Comparison of ENCODE assay signal across 9 cellular contexts in the genomic region with DNA sequence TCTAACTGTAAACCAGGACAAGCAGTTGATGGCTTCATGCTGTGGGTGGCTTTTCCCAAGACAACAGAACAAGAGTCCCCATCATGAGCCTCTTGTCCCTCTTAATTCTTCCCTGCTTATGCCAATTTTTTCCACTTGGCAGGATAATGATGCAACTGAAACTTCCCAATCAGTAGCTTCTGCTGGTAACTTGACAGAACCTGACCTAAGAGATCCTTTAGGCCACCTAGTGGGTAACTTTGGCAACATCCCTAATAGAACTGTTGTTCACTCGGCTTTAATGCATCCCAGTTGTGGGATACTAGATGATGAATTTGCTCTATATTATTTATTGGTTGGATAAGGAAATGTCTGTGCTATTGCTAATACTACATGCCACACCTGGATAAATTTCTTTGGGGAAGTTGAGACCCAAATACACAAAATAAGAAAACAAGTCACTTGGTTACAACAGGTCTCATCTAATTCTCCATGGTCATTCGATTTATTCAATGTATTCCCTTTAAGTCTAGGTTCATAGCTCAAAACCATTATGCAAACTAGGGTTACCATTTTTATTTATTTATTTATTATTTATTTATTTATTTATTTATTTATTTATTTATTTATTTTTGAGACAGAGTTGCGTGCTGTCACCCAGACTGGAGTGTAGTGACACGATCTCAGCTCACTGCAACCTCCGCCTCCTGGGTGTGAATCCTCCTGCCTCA. TPM values are rescaled to one million over a fixed set of nuclear protein-coding genes. Genes with fewer than 3 reads are reported as not detected.
DNase-seq lines count a peak whose midpoint lies in the region; ATAC-seq, FAIRE-seq and TF ChIP-seq lines count a peak whose summit lies in the region.
"Had no signal": no experiment of that assay in that cellular context is flagged by ENCODE, and none has a peak within 500 bp of the region (broad histone marks: within the 10 kb centered on the region; RNA-seq: fewer than 3 reads in every experiment).

No MANE protein-coding gene starts in this region.

- BruUV-seq in IMR-90 (replicated peaks; lab: Mats Ljungman, UMichigan): no TSS peak

- H2BK20ac ChIP-seq in IMR-90 (ENCODE audit: low read depth, low read length) (no peak overlapping the region), H1 (ENCODE audit: low read length) (no peak overlapping the region)

- dilution Hi-C loops in IMR-90 (cut with HindIII; ENCODE audit: low sequenced_read_pairs, unreplicated experiment): no loop called here

- no CpG with 5 or more reads among the region's 5 CpGs for WGBS in IMR-90 (ENCODE audit: extremely low coverage in 2 of 2, insufficient read length in 1 of 2), 2 experiments
- 89% methylated on average over 5 of the region's 5 CpGs; no CpG with 5 or more reads in 1 of the 2 experiments for WGBS in H1 (ENCODE audit: extremely low coverage in 1 of 2, insufficient coverage in 1 of 2, insufficient read length in 1 of 2, insufficient replicate concordance in 2 of 2, low coverage in 1 of 2, low lambda C conversion rate in 2 of 2, missing lambda C conversion rate in 1 of 2), 2 experiments

- H3K27ac ChIP-seq in IMR-90 (ENCODE audit: insufficient read depth, low read length) (no peak overlapping the region), H1 (ENCODE audit: low read depth, low read length) (no peak overlapping the region)

- no peaks in the 10 kb centered on the region for H3K9me1 ChIP-seq in IMR-90 (ENCODE audit: insufficient read depth, low read length)

- TF ChIP-seq CTCF in IMR-90 (conservative IDR thresholded peaks at IDR 0.05; ENCODE audit: low read depth, low read length) (peak; percentile 66), H1 (IDR thresholded peaks at IDR 0.05; ENCODE audit: control extremely low read depth in 1 of 3, insufficient read depth in 1 of 3, low read depth in 1 of 3, low read length in 3 of 3) (peak in 2 of 3 experiments; percentile 64 to 77; a peak in 3 of 4 replicates), mucosa of descending colon (IDR thresholded peaks at IDR 0.05) (peak; percentile 44)

- no peak overlapping the region for H3K23ac ChIP-seq in IMR-90 (ENCODE audit: low read depth, low read length)
- no peak overlapping the region for H3K23ac ChIP-seq in H1 (ENCODE audit: insufficient read length)

- TF ChIP-seq RAD21 in IMR-90 (IDR thresholded peaks at IDR 0.05; ENCODE audit: low read length) (peak; percentile 59), H1 (IDR thresholded peaks at IDR 0.05 in 1 of 2, conservative IDR thresholded peaks at IDR 0.05 in 1 of 2; ENCODE audit: low read depth in 2 of 2, low read length in 2 of 2) (peak; percentile 64 to 72)

- H3K23me2 ChIP-seq in H1 (ENCODE audit: low read depth, low read length): peaks cover 4% of the 10 kb centered on the region; the same call in 1 of the 2 replicates

- H3K9ac ChIP-seq in IMR-90 (ENCODE audit: low read depth, low read length) (no peak overlapping the region), H1 (replicated peaks in 1 of 4; ENCODE audit: extremely low read depth in 1 of 4, low read depth in 3 of 4, low read length in 3 of 4) (no peak overlapping the region)

- 0 out of 3 replicates have a peak, but pooled peaks of 1 of the 2 experiments have one; percentile 7 for TF ChIP-seq EP300 in H1 (IDR thresholded peaks at IDR 0.05; ENCODE audit: borderline replicate concordance in 1 of 2, low read depth in 2 of 2, low read length in 2 of 2)

- H3K56ac ChIP-seq in IMR-90 (ENCODE audit: extremely low read depth, insufficient read depth, low read length): no peak overlapping the region
- no peak overlapping the region for H3K56ac ChIP-seq in H1 (replicated peaks; ENCODE audit: insufficient read length, low read depth, low read length)

- H3K14ac ChIP-seq in IMR-90 (replicated peaks; ENCODE audit: low read depth, low read length): no peak overlapping the region
- no peak overlapping the region for H3K14ac ChIP-seq in H1 (ENCODE audit: insufficient read length)

- no peak overlapping the region for H4K5ac ChIP-seq in IMR-90 (ENCODE audit: low read depth, low read length)
- no peak overlapping the region for H4K5ac ChIP-seq in H1 (ENCODE audit: insufficient read length, low read depth, low read length)

- H3K79me1 ChIP-seq in IMR-90 (ENCODE audit: low read depth in 1 of 2, low read length in 2 of 2): no peaks in the 10 kb centered on the region
- H3K79me1 ChIP-seq in H1 (ENCODE audit: low read depth, low read length): no peaks in the 10 kb centered on the region

- no peak overlapping the region for H2AFZ ChIP-seq in IMR-90 (replicated peaks; ENCODE audit: low read length, poor library complexity)
- no peak overlapping the region for H2AFZ ChIP-seq in H1 (ENCODE audit: low read length)

- intact Hi-C loops in IMR-90 (cut with micrococcal nuclease): loop anchor here (2.0 to 10.0 kb wide), 2 partner anchors 379 to 507 kb away; a partner anchor contains a TSS
- intact Hi-C loops in mucosa of descending colon (cut with DNase I, micrococcal nuclease): no loop called here

- H2BK120ac ChIP-seq in IMR-90 (ENCODE audit: low read depth, low read length): no peak overlapping the region
- H2BK120ac ChIP-seq in H1 (replicated peaks; ENCODE audit: low read depth, low read length): no peak overlapping the region

- no peak overlapping the region for H2BK12ac ChIP-seq in H1 (ENCODE audit: low read depth, low read length)

- no peaks in the 10 kb centered on the region for H3K79me2 ChIP-seq in H1 (ENCODE audit: control insufficient read depth in 1 of 2, insufficient read depth in 2 of 2, low read length in 2 of 2)

- H3K9me3 ChIP-seq in IMR-90 (ENCODE audit: control insufficient read depth, insufficient read depth, low read length) (no peaks in the 10 kb centered on the region), H1 (ENCODE audit: insufficient read depth in 2 of 2, low read depth in 1 of 2, low read length in 1 of 2) (no peaks in the 10 kb centered on the region), mucosa of descending colon (no peaks in the 10 kb centered on the region)

- no peak overlapping the region for H3K4ac ChIP-seq in IMR-90 (ENCODE audit: low read depth, low read length)
- no peak overlapping the region for H3K4ac ChIP-seq in H1 (replicated peaks; ENCODE audit: insufficient read length, low read depth, low read length)

- H4K8ac ChIP-seq in IMR-90 (ENCODE audit: low read depth in 2 of 2, low read length in 2 of 2): no peak overlapping the region
- H4K8ac ChIP-seq in H1 (ENCODE audit: extremely low read depth, insufficient read depth, low read length): no peak overlapping the region

- H4K91ac ChIP-seq in IMR-90 (ENCODE audit: insufficient read depth, low read depth, low read length): no peak overlapping the region
- no peak overlapping the region for H4K91ac ChIP-seq in H1 (replicated peaks; ENCODE audit: insufficient read length, low read length)

- H2BK15ac ChIP-seq in IMR-90 (ENCODE audit: low read depth, low read length) (no peak overlapping the region), H1 (ENCODE audit: low read length) (no peak overlapping the region)

- TF ChIP-seq POLR2A in IMR-90 (IDR thresholded peaks at IDR 0.05; ENCODE audit: low read depth, low read length): no peak
- TF ChIP-seq POLR2A in H1 (IDR thresholded peaks at IDR 0.05; ENCODE audit: control extremely low read depth in 1 of 2, low read depth in 2 of 2, low read length in 2 of 2): no peak

- no peak overlapping the region for H2AK9ac ChIP-seq in IMR-90 (replicated peaks; ENCODE audit: low read depth, low read length, poor library complexity)

- H3K27me3 ChIP-seq in IMR-90 (ENCODE audit: control insufficient read depth, insufficient read depth, low read length) (peaks cover 22% of the 10 kb centered on the region), H1 (replicated peaks in 1 of 4; ENCODE audit: control insufficient read depth in 3 of 4, extremely low read depth in 1 of 4, insufficient read depth in 3 of 4, low read length in 3 of 4) (no peaks in the 10 kb centered on the region)

- H3K36me3 ChIP-seq in IMR-90 (ENCODE audit: control insufficient read depth, insufficient read depth, low read length) (no peaks in the 10 kb centered on the region), H1 (ENCODE audit: control insufficient read depth in 2 of 4, insufficient read depth in 4 of 4, low read length in 3 of 4) (no peaks in the 10 kb centered on the region), mucosa of descending colon (ENCODE audit: low read depth) (no peaks in the 10 kb centered on the region)

- peak; percentile 95 for FAIRE-seq in H1 (lab: Jason Lieb, UNC)

- no peak overlapping the region for H2BK5ac ChIP-seq in IMR-90 (ENCODE audit: low read depth, low read length, poor library complexity, severe bottlenecking)
- no peak overlapping the region for H2BK5ac ChIP-seq in H1 (ENCODE audit: low read depth, low read length)

- no peak overlapping the region for H2AK5ac ChIP-seq in IMR-90 (ENCODE audit: low read depth, low read length)
- no peak overlapping the region for H2AK5ac ChIP-seq in H1 (ENCODE audit: low read depth, low read length)

- CTCF ChIA-PET in IMR-90 (lab: Yijun Ruan, JAX) (interaction anchor here (0.6 to 1.9 kb wide), 10 partner anchors 10 to 776 kb away, joined by 3 to 7 read pairs (median 4); no protein-coding TSS in a partner anchor), H1 (lab: Charles Lee; ENCODE audit: partially characterized antibody) (interaction anchor here (0.6 to 6.4 kb wide), 38 partner anchors 8 to 363 kb away, joined by 3 to 41 read pairs (median 4); a partner anchor contains a TSS)

- H3K4me2 ChIP-seq in IMR-90 (ENCODE audit: low read depth, low read length) (no peak overlapping the region), H1 (ENCODE audit: insufficient read depth in 1 of 2, low read depth in 2 of 2, low read length in 2 of 2) (no peak overlapping the region)

- peak; percentile 27 to 73 (median 47) for DNase-seq in NCI-H1417 (lab: John Stamatoyannopoulos, UW)
- no peak for DNase-seq in NCI-H1417 treated with DMSO at 0.1 percent for 48 hours (lab: John Stamatoyannopoulos, UW)
- DNase-seq in IMR-90: peak; percentile 63
- DNase-seq in RKO (ENCODE audit: low spot score): peak; percentile 79
- no peak for DNase-seq in H1 (ENCODE audit: low read depth in 1 of 2, low spot score in 2 of 2)
- DNase-seq in mucosa of descending colon: peak in 1 of 3 donors; percentile 66
- DNase-seq in stimulated activated naive CD4-positive, alpha-beta T cell treated with Interleukin-2 at 50 U/mL for 16 hours (lab: John Stamatoyannopoulos, UW): no peak

- H3K4me3 ChIP-seq in IMR-90 (ENCODE audit: insufficient read depth, low read depth, low read length) (no peak overlapping the region), H1 (ENCODE audit: extremely low read depth in 1 of 4, insufficient read depth in 2 of 4, low read depth in 3 of 4, low read length in 4 of 4) (no peak overlapping the region), mucosa of descending colon (no peak overlapping the region)

- H3K18ac ChIP-seq in IMR-90 (ENCODE audit: low read depth, low read length): no peak overlapping the region
- peak overlapping the region; percentile 75 for H3K18ac ChIP-seq in H1 (ENCODE audit: extremely low read depth, low read length)

- H4K20me1 ChIP-seq in IMR-90 (ENCODE audit: insufficient read depth, low read length): no peaks in the 10 kb centered on the region
- no peaks in the 10 kb centered on the region for H4K20me1 ChIP-seq in H1 (replicated peaks in 1 of 2; ENCODE audit: control insufficient read depth in 1 of 2, insufficient read depth in 2 of 2, low read length in 2 of 2)

- POLR2A ChIA-PET in IMR-90 (lab: Charles Lee; ENCODE audit: unreplicated experiment): interaction anchor here (0.7 kb wide), 2 partner anchors 254 to 355 kb away, joined by 4 to 11 read pairs; no protein-coding TSS in a partner anchor
- POLR2A ChIA-PET in H1 (lab: Charles Lee; ENCODE audit: partially characterized antibody): interaction anchor here (0.6 to 0.8 kb wide), 2 partner anchors 9 to 296 kb away, joined by 3 to 7 read pairs; no protein-coding TSS in a partner anchor

- peak; percentile 82 for ATAC-seq in IMR-90 (ENCODE audit: low read depth)
- ATAC-seq in mucosa of descending colon: peak; percentile 69
- ATAC-seq in GM19324 (IDR thresholded peaks at IDR 0.05; ENCODE audit: low FRiP score, unreplicated experiment): no peak

- in situ Hi-C loops in IMR-90 (cut with MboI; ENCODE audit: low sequenced_read_pairs): no loop called here

- H3K4me1 ChIP-seq in IMR-90 (ENCODE audit: control insufficient read depth, insufficient read depth, low read length) (no peaks in the 10 kb centered on the region), H1 (replicated peaks in 1 of 4; ENCODE audit: control insufficient read depth in 3 of 4, insufficient read depth in 4 of 4, low read length in 3 of 4) (0 out of 7 replicates have a peak, but pooled peaks cover 0 to 1% (median 0%) of the 10 kb centered on the region in 4 experiments), mucosa of descending colon (ENCODE audit: low read depth) (no peaks in the 10 kb centered on the region)

RNA-seq across cellular contexts. Expression of a gene that starts 41.4 kb away (rescaled TPM):
- total RNA-seq in IMR-90 (2012; rRNA removed) (not detected in 2 replicates), mucosa of descending colon (1 to 10 TPM in 2 of 3 donors, under 1 TPM in 1; 0.46 to 3.1 (median 2.9) TPM)
- polyA plus RNA-seq in IMR-90 (2012; rRNA removed) (not detected in 2 replicates), H1 (2011; rRNA removed) (0.50 and 0.62 TPM in 2 replicates)
- not detected in 2 replicates for polyA plus RNA-seq in IMR-90 (2012; cell fraction: cytosol; rRNA removed)
- not detected in 2 replicates for polyA plus RNA-seq in IMR-90 (2012; cell fraction: nucleus; rRNA removed; ENCODE audit: low replicate concordance)
- 0.61 and 0.73 TPM in 2 replicates for total RNA-seq in H1 (2021; fragmentation: NEBNext Ultra II Directional; extraction: Animal tissue kit (Norgen Biotek cat#: 25700))
- polyA plus RNA-seq in H1 (2011; cell fraction: cytosol; rRNA removed): 0.37 TPM
- polyA plus RNA-seq in H1 (2011; cell fraction: nucleus; rRNA removed): 0.54 TPM
- 0.80 to 1.1 TPM (median 0.92 TPM) in 4 replicates for polyA plus RNA-seq in H1 (2012, experiment 1 of 2)
- 0.64 TPM for polyA plus RNA-seq in H1 (2012, experiment 2 of 2)
- polyA plus RNA-seq in H1 (2013, experiment 1 of 2): 0.26 TPM
- 0.35 TPM for polyA plus RNA-seq in H1 (2013, experiment 2 of 2)
- 0.54 and 0.59 TPM in 2 replicates for polyA minus RNA-seq in H1 (2011; rRNA and poly(A)+ RNA removed)
- polyA minus RNA-seq in H1 (2011; cell fraction: cytosol; rRNA and poly(A)+ RNA removed): 0.51 TPM
- polyA minus RNA-seq in H1 (2011; cell fraction: nucleus; rRNA and poly(A)+ RNA removed): 0.50 TPM
- polyA plus RNA-seq: CD8-positive, alpha-beta memory T cell had no signal

RNA-seq across cellular contexts. Expression of a gene that starts 46.0 kb away (rescaled TPM):
- total RNA-seq in IMR-90 (2012; rRNA removed): 25.5 and 32.5 TPM in 2 replicates
- polyA plus RNA-seq in IMR-90 (2012; rRNA removed): 29.2 and 30.8 TPM in 2 replicates
- 24.3 and 29.8 TPM in 2 replicates for polyA plus RNA-seq in IMR-90 (2012; cell fraction: cytosol; rRNA removed)
- polyA plus RNA-seq in IMR-90 (2012; cell fraction: nucleus; rRNA removed; ENCODE audit: low replicate concordance): 16.2 and 24.1 TPM in 2 replicates
- total RNA-seq in H1 (2021; fragmentation: NEBNext Ultra II Directional; extraction: Animal tissue kit (Norgen Biotek cat#: 25700)): 48.4 and 49.0 TPM in 2 replicates
- 18.4 and 26.7 TPM in 2 replicates for polyA plus RNA-seq in H1 (2011; rRNA removed)
- polyA plus RNA-seq in H1 (2011; cell fraction: cytosol; rRNA removed): 30.5 TPM
- 22.9 TPM for polyA plus RNA-seq in H1 (2011; cell fraction: nucleus; rRNA removed)
- polyA plus RNA-seq in H1 (2012, experiment 1 of 2): 29.2 to 33.3 TPM (median 30.2 TPM) in 4 replicates
- polyA plus RNA-seq in H1 (2012, experiment 2 of 2): 27.4 TPM
- polyA plus RNA-seq in H1 (2013, experiment 1 of 2): 21.5 TPM
- polyA plus RNA-seq in H1 (2013, experiment 2 of 2): 21.3 TPM
- polyA minus RNA-seq in H1 (2011; rRNA and poly(A)+ RNA removed): 20.6 and 22.7 TPM in 2 replicates
- 16.8 TPM for polyA minus RNA-seq in H1 (2011; cell fraction: cytosol; rRNA and poly(A)+ RNA removed)
- polyA minus RNA-seq in H1 (2011; cell fraction: nucleus; rRNA and poly(A)+ RNA removed): 25.4 TPM
- total RNA-seq in mucosa of descending colon: 10 to 100 TPM; 32.2 to 37.0 (median 32.4) TPM

Comparison
In these comparisons a context has a peak if more than half of its experiments do, and no peak if none do; other contexts are left out.
1. DNase-seq: peak in NCI-H1417 (3 of 3), IMR-90 (single experiment) and RKO (single experiment); none in NCI-H1417 treated with DMSO at 0.1 percent for 48 hours (single experiment), H1 (0 of 2) and stimulated activated naive CD4-positive, alpha-beta T cell treated with Interleukin-2 at 50 U/mL for 16 hours (single experiment).
2. Peak in every context shown above with its lines, with median percentiles within 50 percentile points of each other: CTCF ChIP-seq.